18 cellular contexts compared by ENCODE assay signal in the genomic region with DNA sequence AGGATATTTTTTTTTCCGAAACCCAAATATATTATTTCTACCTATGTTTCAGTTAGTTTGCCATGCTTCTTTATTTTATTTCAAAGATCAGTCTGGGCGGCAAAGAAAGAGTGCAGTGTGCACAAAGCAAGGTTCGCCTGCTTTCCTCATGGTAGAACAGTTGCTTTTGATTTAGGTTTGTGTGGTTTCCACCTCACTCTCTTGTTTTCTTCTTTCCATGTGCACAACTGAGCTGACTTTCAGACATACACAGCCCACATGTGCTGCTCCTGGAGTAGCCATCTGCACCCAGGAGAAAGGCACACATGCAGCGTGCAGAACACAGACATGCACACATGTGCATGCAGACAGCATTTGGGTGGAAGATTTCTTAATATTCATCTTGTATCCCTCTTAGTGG.
DNase-seq lines count a peak whose midpoint lies in the region; ATAC-seq and TF ChIP-seq lines count a peak whose summit lies in the region.
"Had no signal": no experiment of that assay in that cellular context is flagged by ENCODE, and none has a peak within 500 bp of the region (broad histone marks: within the 10 kb centered on the region; RNA-seq: fewer than 3 reads in every experiment).

No MANE protein-coding gene starts in this region.

- H3K4ac ChIP-seq in neuronal stem cell (ENCODE audit: low read length), result no peak overlapping the region

- no peak overlapping the region for H4K8ac ChIP-seq in neuronal stem cell (ENCODE audit: low read depth, low read length)

- H3K27me3 Mint-ChIP-seq in natural killer cell treated with Interleukin-12 subunit alpha and Interleukin-12 subunit beta and Interleukin-15 and Interleukin-18, amount 100 ng/mL, for 72 hours, result no peaks in the 10 kb centered on the region
- H3K27me3 Mint-ChIP-seq: activated CD4-positive, alpha-beta T cell treated with anti-CD3 and anti-CD28 coated beads, Interleukin-2, amount 10 ng/mL, durations not matched to agents 24 days and 14 days had no signal

- no peak overlapping the region for H3K4me2 ChIP-seq in neuronal stem cell (ENCODE audit: insufficient read depth, low read length, poor library complexity, severe bottlenecking)

- H3K9me3 ChIP-seq in neuronal stem cell (replicated peaks in 1 of 2; ENCODE audit: control insufficient read depth in 2 of 2, insufficient read depth in 1 of 2, low read depth in 1 of 2, low read length in 2 of 2), result no peaks in the 10 kb centered on the region
- H3K9me3 ChIP-seq: stomach had no signal

- ATAC-seq in HG03280 (IDR thresholded peaks at IDR 0.05; ENCODE audit: unreplicated experiment), result no peak
- no peak for ATAC-seq in natural killer cell treated with Interleukin-12 subunit alpha and Interleukin-12 subunit beta and Interleukin-15 and Interleukin-18, amount 100 ng/mL, for 72 hours

- H4K91ac ChIP-seq in neuronal stem cell (ENCODE audit: low read depth, low read length, poor library complexity), result peak overlapping the region; percentile 60

- H3K9ac ChIP-seq in neuronal stem cell (ENCODE audit: low read depth, low read length, poor library complexity), result no peak overlapping the region

- DNase-seq in NCI-H69 (lab: John Stamatoyannopoulos, UW), result peak; percentile 45
- DNase-seq in dorsolateral prefrontal cortex, result no peak
- no peak for DNase-seq in neuronal stem cell (ENCODE audit: low spot score)
- DNase-seq in mesenteric fat pad (ENCODE audit: low spot score), result no peak
- no peak for DNase-seq in NCI-H1417 treated with DMSO at 0.1 percent for 48 hours (lab: John Stamatoyannopoulos, UW)
- DNase-seq in natural killer cell treated with Interleukin-12 subunit alpha and Interleukin-12 subunit beta and Interleukin-15 and Interleukin-18, amount 100 ng/mL, for 72 hours (ENCODE audit: low spot score), result no peak
- DNase-seq: activated CD4-positive, alpha-beta T cell treated with anti-CD3 and anti-CD28 coated beads, Interleukin-2, amount 10 ng/mL, durations not matched to agents 24 days and 14 days; activated CD8-positive, alpha-beta memory T cell treated with anti-CD3 and anti-CD28 coated beads, Interleukin-2, amount 50 U/mL, for 4 hours; activated gamma-delta T cell treated with Interleukin-2 at 50 U/mL for 16 hours; Calu3; endodermal cell; KG1; kidney glomerular epithelial cell; NCI-H1105 had no signal

- TF ChIP-seq CTCF in C4-2B (conservative IDR thresholded peaks at IDR 0.05) (no peak), dorsolateral prefrontal cortex (IDR thresholded peaks at IDR 0.05 in 54 of 56, conservative IDR thresholded peaks at IDR 0.05 in 2 of 56; ENCODE audit: low read depth in 1 of 56, partially characterized antibody in 56 of 56) (no peak)

- WGBS in neuronal stem cell (ENCODE audit: extremely low coverage in 2 of 2, insufficient read length in 2 of 2, insufficient replicate concordance in 1 of 2), 2 donors, result no CpG with 5 or more reads among the region's 4 CpGs

- H3K27ac ChIP-seq in C4-2B (peak overlapping the region; percentile 86), dorsolateral prefrontal cortex (peak overlapping the region in 33 of 59 donors; percentile 3 to 84 (median 49)), neuronal stem cell (replicated peaks; ENCODE audit: low read length) (no peak overlapping the region)

- no peaks in the 10 kb centered on the region for H3K79me1 ChIP-seq in neuronal stem cell (ENCODE audit: low read depth, low read length)

- H2BK120ac ChIP-seq in neuronal stem cell (ENCODE audit: low read depth, low read length), result no peak overlapping the region

- H3K4me1 Mint-ChIP-seq in natural killer cell treated with Interleukin-12 subunit alpha and Interleukin-12 subunit beta and Interleukin-15 and Interleukin-18, amount 100 ng/mL, for 72 hours (ENCODE audit: low read depth in 2 of 2), result no peaks in the 10 kb centered on the region
- H3K4me1 Mint-ChIP-seq: B cell had no signal

- H3K36me3 Mint-ChIP-seq in natural killer cell treated with Interleukin-12 subunit alpha and Interleukin-12 subunit beta and Interleukin-15 and Interleukin-18, amount 100 ng/mL, for 72 hours, result peaks cover 5% of the 10 kb centered on the region

- H3K4me1 ChIP-seq in neuronal stem cell (ENCODE audit: control insufficient read depth in 2 of 2, insufficient read depth in 1 of 2, low read depth in 1 of 2, low read length in 2 of 2), result peaks cover 22 to 26% of the 10 kb centered on the region in 2 donors

- H3K27ac Mint-ChIP-seq in natural killer cell treated with Interleukin-12 subunit alpha and Interleukin-12 subunit beta and Interleukin-15 and Interleukin-18, amount 100 ng/mL, for 72 hours, result no peak overlapping the region
- H3K27ac Mint-ChIP-seq: activated CD4-positive, alpha-beta T cell treated with anti-CD3 and anti-CD28 coated beads, Interleukin-2, amount 10 ng/mL, durations not matched to agents 24 days and 14 days; B cell had no signal

- intact Hi-C loops in dorsolateral prefrontal cortex (cut with DNase I), result no loop called here

- no peak overlapping the region for H2BK12ac ChIP-seq in neuronal stem cell (ENCODE audit: low read length)

- no peak overlapping the region for H3K4me3 Mint-ChIP-seq in natural killer cell treated with Interleukin-12 subunit alpha and Interleukin-12 subunit beta and Interleukin-15 and Interleukin-18, amount 100 ng/mL, for 72 hours
- H3K4me3 Mint-ChIP-seq: activated CD4-positive, alpha-beta T cell treated with anti-CD3 and anti-CD28 coated beads, Interleukin-2, amount 10 ng/mL, durations not matched to agents 24 days and 14 days; B cell; endodermal cell had no signal

- H3K23ac ChIP-seq in neuronal stem cell (ENCODE audit: low read depth, low read length, poor library complexity), result no peak overlapping the region

- H3K4me3 ChIP-seq in dorsolateral prefrontal cortex (peak overlapping the region in 14 of 59 donors; percentile 3 to 36 (median 20)), neuronal stem cell (ENCODE audit: low read length in 2 of 2) (no peak overlapping the region)
- H3K4me3 ChIP-seq: stomach had no signal

- no peak overlapping the region for H3K18ac ChIP-seq in neuronal stem cell (ENCODE audit: low read length)

- H3K9me3 Mint-ChIP-seq in natural killer cell treated with Interleukin-12 subunit alpha and Interleukin-12 subunit beta and Interleukin-15 and Interleukin-18, amount 100 ng/mL, for 72 hours, result peaks cover 11% of the 10 kb centered on the region
- H3K9me3 Mint-ChIP-seq: activated CD4-positive, alpha-beta T cell treated with anti-CD3 and anti-CD28 coated beads, Interleukin-2, amount 10 ng/mL, durations not matched to agents 24 days and 14 days; endodermal cell had no signal

- no peaks in the 10 kb centered on the region for H3K36me3 ChIP-seq in neuronal stem cell (replicated peaks in 1 of 2; ENCODE audit: control insufficient read depth in 2 of 2, insufficient read depth in 2 of 2, low read length in 2 of 2)
- H3K36me3 ChIP-seq: stomach had no signal

- no peak overlapping the region for H2BK5ac ChIP-seq in neuronal stem cell (ENCODE audit: low read length)

- no peak overlapping the region for H2BK15ac ChIP-seq in neuronal stem cell (ENCODE audit: low read length)

- no peaks in the 10 kb centered on the region for H3K27me3 ChIP-seq in dorsolateral prefrontal cortex
- H3K27me3 ChIP-seq in neuronal stem cell (ENCODE audit: control insufficient read depth in 3 of 3, insufficient read depth in 3 of 3, low read depth in 1 of 3, low read length in 3 of 3), result no peaks in the 10 kb centered on the region
- H3K27me3 ChIP-seq: stomach had no signal

- H2AFZ ChIP-seq in neuronal stem cell (ENCODE audit: low read length), result peak overlapping the region; percentile 87

- H2AK5ac ChIP-seq in neuronal stem cell (ENCODE audit: low read depth, low read length), result no peak overlapping the region

- no peak overlapping the region for H3K14ac ChIP-seq in neuronal stem cell (ENCODE audit: low read length)
